ENCODE assay signal across 8 cellular contexts in the genomic region with DNA sequence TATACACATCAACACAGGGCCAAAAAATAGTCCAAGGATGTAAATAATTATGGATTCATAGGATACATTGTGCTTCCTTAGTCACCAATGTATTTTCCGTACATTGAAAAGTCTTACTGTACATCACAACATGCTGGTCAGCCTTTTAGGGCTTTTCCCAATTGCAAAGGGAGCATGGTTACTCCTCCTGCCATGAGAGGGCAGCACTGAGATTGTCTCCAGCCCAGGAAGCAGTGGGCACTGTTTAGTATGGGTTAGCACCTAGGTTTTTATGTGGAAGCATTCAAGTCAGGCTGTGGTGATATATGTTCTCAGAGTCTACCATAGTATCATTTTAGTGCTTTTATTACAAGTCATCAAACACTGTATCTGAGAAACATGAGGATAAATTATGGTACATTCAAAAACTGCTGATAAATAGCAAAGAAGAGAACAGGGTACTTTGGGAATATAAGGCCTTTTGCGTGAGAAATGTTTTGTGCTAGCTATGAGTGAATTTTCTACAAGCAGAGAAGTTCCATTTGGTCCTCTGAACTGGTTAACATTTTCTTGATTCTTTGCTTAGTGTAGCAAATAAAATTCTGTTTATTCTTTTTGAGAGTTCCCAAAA. TPM values are rescaled to one million over a fixed set of nuclear protein-coding genes. Genes with fewer than 3 reads are reported as not detected.
A peak's percentile ranks its signal among the peaks of the same experiment; 100 is the strongest.
DNase-seq lines count a peak whose midpoint lies in the region; ATAC-seq and TF ChIP-seq lines count a peak whose summit lies in the region.

No MANE protein-coding gene starts in this region.

- intact Hi-C loops in spleen (cut with DNase I; ENCODE audit: low total_unique reads), result no loop called here

- CTCF ChIA-PET in activated CD4-positive, alpha-beta T cell treated with anti-CD3 and anti-CD28 coated beads, Interleukin-2, amount 10 ng/mL, durations not matched to agents 7 days and 5 days (lab: Charles Lee), result no interaction called here

- no peaks in the 10 kb centered on the region for H3K36me3 Mint-ChIP-seq in activated CD4-positive, alpha-beta T cell treated with anti-CD3 and anti-CD28 coated beads, Interleukin-2, amount 10 ng/mL, durations not matched to agents 7 days and 5 days (ENCODE audit: low read depth)

- no peaks in the 10 kb centered on the region for H3K36me3 ChIP-seq in spleen

- peak in 6 of 11 experiments; percentile 13 to 63 (median 50) for TF ChIP-seq CTCF in spleen (IDR thresholded peaks at IDR 0.05 in 8 of 11, conservative IDR thresholded peaks at IDR 0.05 in 3 of 11)

- no peak overlapping the region for H3K27ac ChIP-seq in spleen

- no peaks in the 10 kb centered on the region for H3K27me3 ChIP-seq in spleen (replicated peaks in 1 of 7)

- no peaks in the 10 kb centered on the region for H3K27me3 Mint-ChIP-seq in activated CD4-positive, alpha-beta T cell treated with anti-CD3 and anti-CD28 coated beads, Interleukin-2, amount 10 ng/mL, durations not matched to agents 7 days and 5 days

- H3K27ac Mint-ChIP-seq in activated CD4-positive, alpha-beta T cell treated with anti-CD3 and anti-CD28 coated beads, Interleukin-2, amount 10 ng/mL, durations not matched to agents 7 days and 5 days, result no peak overlapping the region

- no peaks in the 10 kb centered on the region for H3K4me1 Mint-ChIP-seq in activated CD4-positive, alpha-beta T cell treated with anti-CD3 and anti-CD28 coated beads, Interleukin-2, amount 10 ng/mL, durations not matched to agents 7 days and 5 days

- 86 to 95% (median 91%) methylated on average over 2 of the region's 2 CpGs for WGBS in spleen, 5 donors

- H3K4me3 Mint-ChIP-seq in activated CD4-positive, alpha-beta T cell treated with anti-CD3 and anti-CD28 coated beads, Interleukin-2, amount 10 ng/mL, durations not matched to agents 7 days and 5 days, result no peak overlapping the region

- H3K9me3 ChIP-seq in spleen, result no peaks in the 10 kb centered on the region

- no peak for TF ChIP-seq POLR2A in spleen (IDR thresholded peaks at IDR 0.05)

- POLR2A ChIA-PET in activated CD4-positive, alpha-beta T cell treated with anti-CD3 and anti-CD28 coated beads, Interleukin-2, amount 10 ng/mL, durations not matched to agents 7 days and 5 days (lab: Charles Lee), result no interaction called here

- H3K4me3 ChIP-seq in spleen, result no peak overlapping the region

- H3K4me1 ChIP-seq in spleen, result no peaks in the 10 kb centered on the region

- no peaks in the 10 kb centered on the region for H3K9me3 Mint-ChIP-seq in activated CD4-positive, alpha-beta T cell treated with anti-CD3 and anti-CD28 coated beads, Interleukin-2, amount 10 ng/mL, durations not matched to agents 7 days and 5 days

- DNase-seq in D341Med (ENCODE audit: low spot score) (peak; percentile 68), NCI-H2029 treated with DMSO at 0.1 percent for 48 hours (lab: John Stamatoyannopoulos, UW) (peak; percentile 3), germinal center (ENCODE audit: low spot score) (peak; percentile 20), spleen (no peak)
- peak; percentile 41 for DNase-seq in activated CD4-positive, alpha-beta T cell treated with anti-CD3 and anti-CD28 coated beads, Interleukin-2, amount 10 ng/mL, durations not matched to agents 7 days and 5 days

- ATAC-seq in GM19025 (IDR thresholded peaks at IDR 0.05; ENCODE audit: low read depth, unreplicated experiment), result peak; percentile 95
- ATAC-seq in HG03064 (IDR thresholded peaks at IDR 0.05; ENCODE audit: low read depth, unreplicated experiment), result peak; percentile 93
- ATAC-seq in HG02970 (IDR thresholded peaks at IDR 0.05; ENCODE audit: low FRiP score, unreplicated experiment), result no peak

RNA-seq across cellular contexts. Expression of a gene that starts 34.0 kb away (rescaled TPM):
- not detected for total RNA-seq in activated CD4-positive, alpha-beta T cell treated with anti-CD3 and anti-CD28 coated beads, Interleukin-2, amount 10 ng/mL, durations not matched to agents 7 days and 5 days
- total RNA-seq in spleen, result 1 to 10 TPM in 6 of 7 donors, under 1 TPM in 1; 0.28 to 2.3 (median 1.6) TPM
- polyA plus RNA-seq in spleen, result under 1 TPM; 0.15 to 0.51 (median 0.24) TPM
